22 cellular contexts compared by ENCODE assay signal in the genomic region with DNA sequence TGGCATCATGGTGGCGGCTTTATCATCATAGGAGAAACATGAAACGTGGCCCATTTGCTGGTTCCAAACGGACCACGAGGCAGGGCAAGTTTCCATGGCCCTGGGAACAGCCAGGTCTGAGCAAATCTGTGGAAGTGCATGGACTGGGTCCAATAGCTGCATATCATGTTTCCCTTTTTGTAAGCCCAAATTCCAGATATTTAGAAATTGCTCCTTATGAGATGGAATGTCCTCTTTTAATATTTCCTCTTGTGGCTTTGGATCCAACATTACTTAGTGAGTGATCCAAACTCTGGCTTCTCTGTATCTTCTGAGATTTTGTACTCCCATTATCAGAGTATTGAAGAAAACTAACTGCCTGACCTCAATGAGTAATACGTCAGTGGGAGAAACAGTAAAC.
DNase-seq lines count a peak whose midpoint lies in the region; ATAC-seq and TF ChIP-seq lines count a peak whose summit lies in the region.
"Had no signal": no experiment of that assay in that cellular context is flagged by ENCODE, and none has a peak within 500 bp of the region (broad histone marks: within the 10 kb centered on the region; RNA-seq: fewer than 3 reads in every experiment).

No MANE protein-coding gene starts in this region.

- peak in 1 of 2 donors; percentile 80 for TF ChIP-seq EP300 in tibial nerve (IDR thresholded peaks at IDR 0.05)

- H3K27ac ChIP-seq in psoas muscle (no peak overlapping the region), tibial nerve (peak overlapping the region in 1 of 4 donors; percentile 81)
- H3K27ac ChIP-seq: C4-2B, GM23248, KMS-11, SJSA1 had no signal

- H3K27ac Mint-ChIP-seq in WTC11: no peak overlapping the region
- no peak overlapping the region for H3K27ac Mint-ChIP-seq in activated CD4-positive, alpha-beta T cell treated with anti-CD3 and anti-CD28 coated beads for 36 hours
- H3K27ac Mint-ChIP-seq: CD8-positive, alpha-beta memory T cell; H9; HFFc6 had no signal

- H3K4me1 ChIP-seq in psoas muscle (no peaks in the 10 kb centered on the region), tibial nerve (peaks cover 0 to 15% (median 0%) of the 10 kb centered on the region in 4 donors)
- H3K4me1 ChIP-seq: SJSA1 had no signal

- 55 to 58% (median 55%) methylated on average over 5 of the region's 5 CpGs for WGBS in psoas muscle, 3 donors
- 67 to 75% methylated on average over 5 of the region's 5 CpGs for WGBS in tibial nerve, 2 donors

- CTCF ChIA-PET in WTC11 (lab: Charles Lee): no interaction called here
- CTCF ChIA-PET in activated CD4-positive, alpha-beta T cell treated with anti-CD3 and anti-CD28 coated beads for 36 hours (lab: Charles Lee): no interaction called here

- no peaks in the 10 kb centered on the region for H3K36me3 Mint-ChIP-seq in WTC11
- H3K36me3 Mint-ChIP-seq in activated CD4-positive, alpha-beta T cell treated with anti-CD3 and anti-CD28 coated beads for 36 hours (ENCODE audit: low read depth): no peaks in the 10 kb centered on the region
- H3K36me3 Mint-ChIP-seq: CD8-positive, alpha-beta memory T cell had no signal

- no peak overlapping the region for H3K4me3 Mint-ChIP-seq in WTC11
- no peak overlapping the region for H3K4me3 Mint-ChIP-seq in activated CD4-positive, alpha-beta T cell treated with anti-CD3 and anti-CD28 coated beads for 36 hours
- H3K4me3 Mint-ChIP-seq: CD8-positive, alpha-beta memory T cell; H9; HFFc6 had no signal

- peaks cover under 1% of the 10 kb centered on the region for H3K9me3 Mint-ChIP-seq in WTC11
- H3K9me3 Mint-ChIP-seq in activated CD4-positive, alpha-beta T cell treated with anti-CD3 and anti-CD28 coated beads for 36 hours (ENCODE audit: low read depth): peaks cover 8% of the 10 kb centered on the region
- H3K9me3 Mint-ChIP-seq: HFFc6 had no signal

- H3K36me3 ChIP-seq in psoas muscle (ENCODE audit: insufficient read depth in 1 of 2, low read depth in 1 of 2): no peaks in the 10 kb centered on the region
- H3K36me3 ChIP-seq in tibial nerve: no peaks in the 10 kb centered on the region
- H3K36me3 ChIP-seq: SJSA1 had no signal

- POLR2A ChIA-PET in WTC11 (lab: Charles Lee): no interaction called here
- POLR2A ChIA-PET in activated CD4-positive, alpha-beta T cell treated with anti-CD3 and anti-CD28 coated beads for 36 hours (lab: Charles Lee): no interaction called here

- H3K27me3 ChIP-seq in psoas muscle (ENCODE audit: insufficient read depth in 3 of 3, low read length in 2 of 3): peaks cover 0 to 1% (median 0%) of the 10 kb centered on the region in 3 donors
- no peaks in the 10 kb centered on the region for H3K27me3 ChIP-seq in tibial nerve

- TF ChIP-seq CTCF in WTC11 (IDR thresholded peaks at IDR 0.05) (no peak), psoas muscle (IDR thresholded peaks at IDR 0.05) (no peak), tibial nerve (IDR thresholded peaks at IDR 0.05) (no peak)

- peaks cover under 1% of the 10 kb centered on the region; the same call in 1 of the 2 replicates for H3K4me1 Mint-ChIP-seq in WTC11
- no peaks in the 10 kb centered on the region for H3K4me1 Mint-ChIP-seq in activated CD4-positive, alpha-beta T cell treated with anti-CD3 and anti-CD28 coated beads for 36 hours
- H3K4me1 Mint-ChIP-seq: CD8-positive, alpha-beta memory T cell had no signal

- ATAC-seq in WTC11 (no peak), left cardiac atrium (peak; percentile 20 to 38), psoas muscle (no peak), HG02763 (IDR thresholded peaks at IDR 0.05; ENCODE audit: unreplicated experiment) (no peak)
- no peak for ATAC-seq in activated CD4-positive, alpha-beta T cell treated with anti-CD3 and anti-CD28 coated beads for 36 hours
- ATAC-seq: Panc1 had no signal

- H3K4me3 ChIP-seq in psoas muscle (no peak overlapping the region), tibial nerve (no peak overlapping the region)
- H3K4me3 ChIP-seq: GM23248, SJSA1 had no signal

- H3K9me3 ChIP-seq in psoas muscle (no peaks in the 10 kb centered on the region), tibial nerve (no peaks in the 10 kb centered on the region)
- H3K9me3 ChIP-seq: SJSA1 had no signal

- DNase-seq in WTC11 (ENCODE audit: low spot score): no peak
- peak; percentile 49 for DNase-seq in left cardiac atrium
- DNase-seq in psoas muscle: peak; percentile 46 to 76
- peak; percentile 43 to 75 for DNase-seq in tibial nerve (ENCODE audit: low spot score in 2 of 2)
- DNase-seq in activated CD4-positive, alpha-beta T cell treated with anti-CD3 and anti-CD28 coated beads for 36 hours: no peak
- DNase-seq in activated gamma-delta T cell (lab: John Stamatoyannopoulos, UW): no peak
- DNase-seq: Calu3; CD8-positive, alpha-beta memory T cell; DMS153; GM23248; H9; HFFc6; NCI-H1092 treated with DMSO at 0.1 percent for 48 hours; NCI-H1436 treated with DMSO at 0.1 percent for 48 hours; NCI-H1930; NCI-H510A treated with DMSO at 0.1 percent for 48 hours; NCI-H748 treated with DMSO at 0.1 percent for 48 hours had no signal

- intact Hi-C loops in left cardiac atrium (cut with DNase I) (no loop called here), psoas muscle (cut with DNase I) (no loop called here)
- intact Hi-C loops in activated CD4-positive, alpha-beta T cell treated with anti-CD3 and anti-CD28 coated beads for 36 hours (cut with DNase I, micrococcal nuclease): no loop called here

- no peaks in the 10 kb centered on the region for H3K27me3 Mint-ChIP-seq in WTC11 (ENCODE audit: low read depth)
- no peaks in the 10 kb centered on the region for H3K27me3 Mint-ChIP-seq in activated CD4-positive, alpha-beta T cell treated with anti-CD3 and anti-CD28 coated beads for 36 hours
- H3K27me3 Mint-ChIP-seq: CD8-positive, alpha-beta memory T cell had no signal

- no peak for TF ChIP-seq POLR2A in tibial nerve (IDR thresholded peaks at IDR 0.05)

TF ChIP-seq in WTC11, 78 proteins besides CTCF, POLR2A, EP300 and RAD21:
- TF ChIP-seq, protein P1, sequence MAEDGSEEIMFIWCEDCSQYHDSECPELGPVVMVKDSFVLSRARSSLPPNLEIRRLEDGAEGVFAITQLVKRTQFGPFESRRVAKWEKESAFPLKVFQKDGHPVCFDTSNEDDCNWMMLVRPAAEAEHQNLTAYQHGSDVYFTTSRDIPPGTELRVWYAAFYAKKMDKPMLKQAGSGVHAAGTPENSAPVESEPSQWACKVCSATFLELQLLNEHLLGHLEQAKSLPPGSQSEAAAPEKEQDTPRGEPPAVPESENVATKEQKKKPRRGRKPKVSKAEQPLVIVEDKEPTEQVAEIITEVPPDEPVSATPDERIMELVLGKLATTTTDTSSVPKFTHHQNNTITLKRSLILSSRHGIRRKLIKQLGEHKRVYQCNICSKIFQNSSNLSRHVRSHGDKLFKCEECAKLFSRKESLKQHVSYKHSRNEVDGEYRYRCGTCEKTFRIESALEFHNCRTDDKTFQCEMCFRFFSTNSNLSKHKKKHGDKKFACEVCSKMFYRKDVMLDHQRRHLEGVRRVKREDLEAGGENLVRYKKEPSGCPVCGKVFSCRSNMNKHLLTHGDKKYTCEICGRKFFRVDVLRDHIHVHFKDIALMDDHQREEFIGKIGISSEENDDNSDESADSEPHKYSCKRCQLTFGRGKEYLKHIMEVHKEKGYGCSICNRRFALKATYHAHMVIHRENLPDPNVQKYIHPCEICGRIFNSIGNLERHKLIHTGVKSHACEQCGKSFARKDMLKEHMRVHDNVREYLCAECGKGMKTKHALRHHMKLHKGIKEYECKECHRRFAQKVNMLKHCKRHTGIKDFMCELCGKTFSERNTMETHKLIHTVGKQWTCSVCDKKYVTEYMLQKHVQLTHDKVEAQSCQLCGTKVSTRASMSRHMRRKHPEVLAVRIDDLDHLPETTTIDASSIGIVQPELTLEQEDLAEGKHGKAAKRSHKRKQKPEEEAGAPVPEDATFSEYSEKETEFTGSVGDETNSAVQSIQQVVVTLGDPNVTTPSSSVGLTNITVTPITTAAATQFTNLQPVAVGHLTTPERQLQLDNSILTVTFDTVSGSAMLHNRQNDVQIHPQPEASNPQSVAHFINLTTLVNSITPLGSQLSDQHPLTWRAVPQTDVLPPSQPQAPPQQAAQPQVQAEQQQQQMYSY (CRISPR knock-in tag; IDR thresholded peaks at IDR 0.05): 0 out of 2 replicates have a peak, but pooled peaks have one; percentile 15
- TF ChIP-seq, protein P2, sequence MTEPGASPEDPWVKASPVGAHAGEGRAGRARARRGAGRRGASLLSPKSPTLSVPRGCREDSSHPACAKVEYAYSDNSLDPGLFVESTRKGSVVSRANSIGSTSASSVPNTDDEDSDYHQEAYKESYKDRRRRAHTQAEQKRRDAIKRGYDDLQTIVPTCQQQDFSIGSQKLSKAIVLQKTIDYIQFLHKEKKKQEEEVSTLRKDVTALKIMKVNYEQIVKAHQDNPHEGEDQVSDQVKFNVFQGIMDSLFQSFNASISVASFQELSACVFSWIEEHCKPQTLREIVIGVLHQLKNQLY (CRISPR knock-in tag; IDR thresholded peaks at IDR 0.05): no peak
- no peak for TF ChIP-seq RELA (CRISPR knock-in tag; IDR thresholded peaks at IDR 0.05; ENCODE audit: borderline replicate concordance)
- no peak for TF ChIP-seq ELF4 (CRISPR knock-in tag; IDR thresholded peaks at IDR 0.05; ENCODE audit: low read depth)

Comparison
In these comparisons a context has a peak if more than half of its experiments do, and no peak if none do; other contexts are left out.
1. ATAC-seq: peak in left cardiac atrium (2 of 2); none in WTC11 (single experiment), psoas muscle (0 of 4), HG02763 (single experiment) and activated CD4-positive, alpha-beta T cell treated with anti-CD3 and anti-CD28 coated beads for 36 hours (single experiment).
2. DNase-seq: peak in left cardiac atrium (single experiment), psoas muscle (2 of 2) and tibial nerve (2 of 2); none in WTC11 (single experiment), activated CD4-positive, alpha-beta T cell treated with anti-CD3 and anti-CD28 coated beads for 36 hours (single experiment) and activated gamma-delta T cell (single experiment).